18 cellular contexts compared by ENCODE assay signal in the genomic region with DNA sequence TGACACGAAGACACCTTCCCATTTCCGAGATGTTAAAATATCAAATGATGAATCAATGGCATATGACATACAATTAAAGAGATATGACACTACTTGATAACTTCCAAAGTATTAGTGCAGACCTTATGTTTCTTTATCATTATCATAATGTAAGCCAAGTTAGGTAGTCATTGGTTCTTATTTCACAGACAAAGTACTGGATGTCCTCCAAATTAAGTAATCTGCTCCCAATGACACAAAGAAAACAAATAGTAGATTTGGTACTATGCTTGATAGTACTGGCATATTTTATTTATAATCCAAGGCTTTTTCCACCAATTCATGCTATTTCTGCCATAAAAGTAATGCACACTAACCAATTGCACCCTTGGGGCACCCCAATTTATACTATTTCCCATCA. TPM values are rescaled to one million over a fixed set of nuclear protein-coding genes. Genes with fewer than 3 reads are reported as not detected.
A peak's percentile ranks its signal among the peaks of the same experiment; 100 is the strongest.
DNase-seq lines count a peak whose midpoint lies in the region; ATAC-seq and TF ChIP-seq lines count a peak whose summit lies in the region.
"Had no signal": no experiment of that assay in that cellular context is flagged by ENCODE, and none has a peak within 500 bp of the region (broad histone marks: within the 10 kb centered on the region; RNA-seq: fewer than 3 reads in every experiment).

No MANE protein-coding gene starts in this region.

- H4K20me1 ChIP-seq in neural cell (ENCODE audit: insufficient read depth): no peaks in the 10 kb centered on the region
- H4K20me1 ChIP-seq: BLaER1 treated with 17β-estradiol and CSF1 and Interleukin-3, amounts not matched to agents 10 nM and 100 nM had no signal

- intact Hi-C loops in MCF 10A (cut with micrococcal nuclease) (no loop called here), breast epithelium (cut with DNase I; ENCODE audit: low total_unique reads) (no loop called here), body of pancreas (cut with DNase I) (no loop called here), vagina (cut with DNase I) (no loop called here)

- no peak for TF ChIP-seq RAD21 in neural cell (conservative IDR thresholded peaks at IDR 0.05)

- ATAC-seq in body of pancreas: peak; percentile 90
- no peak for ATAC-seq in GM19035 (IDR thresholded peaks at IDR 0.05; ENCODE audit: unreplicated experiment)
- ATAC-seq: A549; CD8-positive, alpha-beta T cell had no signal

- H3F3A ChIP-seq in neural cell (ENCODE audit: insufficient read depth, low read length, poor library complexity, severe bottlenecking): no peaks in the 10 kb centered on the region

- no peak for TF ChIP-seq CTCF in MCF 10A (IDR thresholded peaks at IDR 0.05; ENCODE audit: unreplicated experiment)
- TF ChIP-seq CTCF in breast epithelium (IDR thresholded peaks at IDR 0.05): no peak
- TF ChIP-seq CTCF in body of pancreas (IDR thresholded peaks at IDR 0.05): no peak
- no peak for TF ChIP-seq CTCF in neural cell (IDR thresholded peaks at IDR 0.05; ENCODE audit: poor library complexity, severe bottlenecking)
- no peak for TF ChIP-seq CTCF in vagina (IDR thresholded peaks at IDR 0.05)

- no peak overlapping the region for H3K4me2 ChIP-seq in neural cell (ENCODE audit: low read length)
- H3K4me2 ChIP-seq: A549; BLaER1 treated with 17β-estradiol and CSF1 and Interleukin-3, amounts not matched to agents 10 nM and 100 nM had no signal

- H3K27ac Mint-ChIP-seq in MCF 10A (ENCODE audit: low read depth, unreplicated experiment): no peak overlapping the region
- H3K27ac Mint-ChIP-seq: B cell; CD4-positive, alpha-beta T cell; CD8-positive, alpha-beta T cell had no signal

- POLR2A ChIA-PET in MCF 10A (lab: Yijun Ruan, JAX): interaction anchor here (2.4 kb wide), 1 partner anchor 11 kb away, joined by 12 read pairs; the partner anchor contains the start of gene NRIP1

- H3K9me2 ChIP-seq in neural cell (ENCODE audit: insufficient read depth, low read length): no peaks in the 10 kb centered on the region

- H3K36me3 Mint-ChIP-seq in MCF 10A (ENCODE audit: insufficient read depth, unreplicated experiment): no peaks in the 10 kb centered on the region
- H3K36me3 Mint-ChIP-seq: CD8-positive, alpha-beta T cell had no signal

- H3K4me1 ChIP-seq in breast epithelium: no peaks in the 10 kb centered on the region
- H3K4me1 ChIP-seq in body of pancreas: peaks cover 20% of the 10 kb centered on the region
- no peaks in the 10 kb centered on the region for H3K4me1 ChIP-seq in vagina
- H3K4me1 ChIP-seq: A549, Caco-2 had no signal

- no peak overlapping the region for H3K4me3 Mint-ChIP-seq in MCF 10A (ENCODE audit: unreplicated experiment)
- H3K4me3 Mint-ChIP-seq: B cell; CD4-positive, alpha-beta T cell; CD8-positive, alpha-beta T cell had no signal

- H3K36me3 ChIP-seq in breast epithelium (no peaks in the 10 kb centered on the region), body of pancreas (replicated peaks in 1 of 2; ENCODE audit: insufficient read depth in 1 of 2, low read depth in 2 of 2) (no peaks in the 10 kb centered on the region), neural cell (ENCODE audit: insufficient read depth, low read length) (no peaks in the 10 kb centered on the region), vagina (no peaks in the 10 kb centered on the region)
- H3K36me3 ChIP-seq: BLaER1 treated with 17β-estradiol and CSF1 and Interleukin-3, amounts not matched to agents 10 nM and 100 nM had no signal

- H3K27me3 ChIP-seq in breast epithelium: no peaks in the 10 kb centered on the region
- no peaks in the 10 kb centered on the region for H3K27me3 ChIP-seq in body of pancreas
- no peaks in the 10 kb centered on the region for H3K27me3 ChIP-seq in neural cell (ENCODE audit: insufficient read depth, low read depth, low read length)
- no peaks in the 10 kb centered on the region for H3K27me3 ChIP-seq in vagina
- H3K27me3 ChIP-seq: BLaER1 treated with 17β-estradiol and CSF1 and Interleukin-3, amounts not matched to agents 10 nM and 100 nM had no signal

- TF ChIP-seq POLR2A in breast epithelium (IDR thresholded peaks at IDR 0.05) (no peak), body of pancreas (IDR thresholded peaks at IDR 0.05) (no peak), vagina (IDR thresholded peaks at IDR 0.05) (no peak)

- no peaks in the 10 kb centered on the region for H3K9me3 ChIP-seq in breast epithelium
- H3K9me3 ChIP-seq in body of pancreas: no peaks in the 10 kb centered on the region
- H3K9me3 ChIP-seq in neural cell (ENCODE audit: low read length): no peaks in the 10 kb centered on the region
- no peaks in the 10 kb centered on the region for H3K9me3 ChIP-seq in vagina
- H3K9me3 ChIP-seq: A549, Caco-2 had no signal

- peaks cover 11% of the 10 kb centered on the region for H3K4me1 Mint-ChIP-seq in MCF 10A (ENCODE audit: insufficient read depth, unreplicated experiment)
- H3K4me1 Mint-ChIP-seq: B cell had no signal

- DNase-seq in MCF 10A (ENCODE audit: unreplicated experiment) (peak; percentile 28), breast epithelium (ENCODE audit: low spot score in 2 of 2) (no peak), body of pancreas (no peak), vagina (ENCODE audit: extremely low spot score in 2 of 2) (no peak)
- DNase-seq: AML-193; Caco-2; Calu3; CD4-positive, alpha-beta T cell; CD8-positive, alpha-beta T cell; DMS79 treated with DMSO at 0.1 percent for 48 hours; GF-D8 had no signal

- BruUV-seq in MCF 10A (replicated peaks; lab: Mats Ljungman, UMichigan): no TSS peak

- H3K9me3 Mint-ChIP-seq in MCF 10A (ENCODE audit: unreplicated experiment): no peaks in the 10 kb centered on the region
- H3K9me3 Mint-ChIP-seq: CD4-positive, alpha-beta T cell; CD8-positive, alpha-beta T cell had no signal

- H2AFZ ChIP-seq in neural cell (ENCODE audit: low read depth, low read length): no peak overlapping the region

- H3K27ac ChIP-seq in breast epithelium (no peak overlapping the region), body of pancreas (peak overlapping the region in 3 of 4 donors; percentile 4 to 42 (median 18)), neural cell (ENCODE audit: low read length) (no peak overlapping the region), vagina (no peak overlapping the region)
- H3K27ac ChIP-seq: 22Rv1; A549; BLaER1 treated with 17β-estradiol and CSF1 and Interleukin-3, amounts not matched to agents 10 nM and 100 nM; C4-2B had no signal

- WGBS in body of pancreas, 2 donors: 41 to 42% methylated on average over 2 of the region's 2 CpGs

- no peaks in the 10 kb centered on the region for H3K79me2 ChIP-seq in neural cell (replicated peaks; ENCODE audit: insufficient read depth, low read length)

- H3K4me3 ChIP-seq in breast epithelium: no peak overlapping the region
- no peak overlapping the region for H3K4me3 ChIP-seq in body of pancreas
- no peak overlapping the region for H3K4me3 ChIP-seq in neural cell (ENCODE audit: low read length)
- H3K4me3 ChIP-seq in vagina: no peak overlapping the region
- H3K4me3 ChIP-seq: A549; BLaER1 treated with 17β-estradiol and CSF1 and Interleukin-3, amounts not matched to agents 10 nM and 100 nM had no signal

- no peak for TF ChIP-seq EP300 in neural cell (conservative IDR thresholded peaks at IDR 0.05; ENCODE audit: poor library complexity, severe bottlenecking)

- no peaks in the 10 kb centered on the region for H3K27me3 Mint-ChIP-seq in MCF 10A (ENCODE audit: insufficient read depth, unreplicated experiment)
- H3K27me3 Mint-ChIP-seq: B cell; CD4-positive, alpha-beta T cell had no signal

- CTCF ChIA-PET in MCF 10A (lab: Yijun Ruan, JAX): no interaction called here

- H3K9ac ChIP-seq in neural cell (ENCODE audit: low read length): no peak overlapping the region
- H3K9ac ChIP-seq: BLaER1 treated with 17β-estradiol and CSF1 and Interleukin-3, amounts not matched to agents 10 nM and 100 nM had no signal

TF ChIP-seq in neural cell, 6 proteins besides CTCF, POLR2A, EP300 and RAD21:
- TF ChIP-seq POLR2AphosphoS5 (IDR thresholded peaks at IDR 0.05) (peak; percentile 3), MXI1 (conservative IDR thresholded peaks at IDR 0.05; ENCODE audit: poor library complexity, severe bottlenecking) (no peak), TAF1 (IDR thresholded peaks at IDR 0.05; ENCODE audit: low read depth) (no peak)

RNA-seq across cellular contexts. Expression of gene NRIP1, which starts 11.9 kb away (rescaled TPM):
- 26.5 and 31.4 TPM in 2 replicates for total RNA-seq in MCF 10A (2022)
- total RNA-seq in breast epithelium: 100 to 1,000 TPM in 2 of 3 donors, 10 to 100 TPM in 1; 82.0 to 121 (median 105) TPM
- total RNA-seq in body of pancreas: 10 to 100 TPM; 18.5 to 27.8 TPM
- polyA plus RNA-seq in neural cell: 48.2 and 48.4 TPM in 2 replicates
- 235 and 284 TPM in 2 replicates for polyA minus RNA-seq in neural cell
- total RNA-seq in vagina: 30.9 TPM

Comparison
In these comparisons a context has a peak if more than half of its experiments do, and no peak if none do; other contexts are left out.
1. H3K27ac ChIP-seq: peak in body of pancreas (3 of 4); none in breast epithelium (0 of 2), neural cell (single experiment) and vagina (single experiment).